24 cellular contexts compared by ENCODE assay signal in genomic region chr9:105295151-105295550, GRCh38. TPM values are rescaled to one million over a fixed set of nuclear protein-coding genes. Genes with fewer than 3 reads are reported as not detected.
DNase-seq lines count a peak whose midpoint lies in the region; ATAC-seq and TF ChIP-seq lines count a peak whose summit lies in the region.
"Had no signal": no experiment of that assay in that cellular context is flagged by ENCODE, and none has a peak within 500 bp of the region (broad histone marks: within the 10 kb centered on the region; RNA-seq: fewer than 3 reads in every experiment).

No MANE protein-coding gene starts in this region.

- CTCF ChIA-PET in naive thymus-derived CD4-positive, alpha-beta T cell (lab: Charles Lee), result no interaction called here

- no peaks in the 10 kb centered on the region for H3K9me3 Mint-ChIP-seq in naive thymus-derived CD4-positive, alpha-beta T cell
- H3K9me3 Mint-ChIP-seq: CD8-positive, alpha-beta memory T cell had no signal

- H3K4me3 ChIP-seq in HUES6 (ENCODE audit: low read depth, low read length) (no peak overlapping the region), WERI-Rb-1 (ENCODE audit: low read depth, low read length) (no peak overlapping the region), iPS-18a (ENCODE audit: low read length) (peak overlapping the region; percentile 3)
- H3K4me3 ChIP-seq in naive thymus-derived CD4-positive, alpha-beta T cell (ENCODE audit: low read length), result no peak overlapping the region
- H3K4me3 ChIP-seq: GM12878, heart left ventricle, psoas muscle, transverse colon had no signal

- intact Hi-C loops in naive thymus-derived CD4-positive, alpha-beta T cell (cut with micrococcal nuclease), result no loop called here

- POLR2A ChIA-PET in naive thymus-derived CD4-positive, alpha-beta T cell (lab: Charles Lee), result no interaction called here

- H3K4me1 Mint-ChIP-seq in naive thymus-derived CD4-positive, alpha-beta T cell, result peaks cover 15 to 27% (median 22%) of the 10 kb centered on the region in 7 donors

- H3K27me3 Mint-ChIP-seq in naive thymus-derived CD4-positive, alpha-beta T cell, result peaks cover 0 to 3% (median 0%) of the 10 kb centered on the region in 5 donors

- TF ChIP-seq CTCF in WERI-Rb-1 (IDR thresholded peaks at IDR 0.05; ENCODE audit: low read depth, low read length), result no peak

- peaks cover 0 to 18% (median 13%) of the 10 kb centered on the region in 5 donors for H3K36me3 Mint-ChIP-seq in naive thymus-derived CD4-positive, alpha-beta T cell

- no peaks in the 10 kb centered on the region for H3K9me3 ChIP-seq in HUES6 (ENCODE audit: control insufficient read depth, insufficient read depth, low read depth, low read length)
- no peaks in the 10 kb centered on the region for H3K9me3 ChIP-seq in WERI-Rb-1 (ENCODE audit: severe bottlenecking)
- H3K9me3 ChIP-seq in iPS-18a (ENCODE audit: control insufficient read depth, low read depth, low read length), result no peaks in the 10 kb centered on the region
- H3K9me3 ChIP-seq in naive thymus-derived CD4-positive, alpha-beta T cell (ENCODE audit: control insufficient read depth in 2 of 3, low read length in 3 of 3), result no peaks in the 10 kb centered on the region
- H3K9me3 ChIP-seq: psoas muscle, transverse colon had no signal

- H3K4me3 Mint-ChIP-seq in naive thymus-derived CD4-positive, alpha-beta T cell, result no peak overlapping the region
- H3K4me3 Mint-ChIP-seq: activated CD8-positive, alpha-beta T cell treated with anti-CD3 and anti-CD28 coated beads, Interleukin-2, amount 10 ng/mL, durations not matched to agents 7 days and 5 days; CD8-positive, alpha-beta memory T cell had no signal

- no peak overlapping the region for H3K27ac Mint-ChIP-seq in naive thymus-derived CD4-positive, alpha-beta T cell
- H3K27ac Mint-ChIP-seq: activated CD8-positive, alpha-beta T cell treated with anti-CD3 and anti-CD28 coated beads, Interleukin-2, amount 10 ng/mL, durations not matched to agents 7 days and 5 days had no signal

- H3K27ac ChIP-seq in HUES6 (ENCODE audit: low read depth, low read length) (peak overlapping the region; percentile 61; the same call in 1 of the 2 replicates), WERI-Rb-1 (peak overlapping the region; percentile 81), iPS-18a (ENCODE audit: low read length) (peak overlapping the region; percentile 71), substantia nigra (ENCODE audit: low read depth, low read length, poor library complexity, severe bottlenecking) (peak overlapping the region; percentile 96)
- H3K27ac ChIP-seq in naive thymus-derived CD4-positive, alpha-beta T cell (ENCODE audit: low read depth, low read length), result no peak overlapping the region
- H3K27ac ChIP-seq: psoas muscle, RWPE1, transverse colon had no signal

- H3K27me3 ChIP-seq in HUES6 (ENCODE audit: control insufficient read depth, insufficient read depth, low read length), result no peaks in the 10 kb centered on the region
- no peaks in the 10 kb centered on the region for H3K27me3 ChIP-seq in WERI-Rb-1 (ENCODE audit: insufficient read depth, low read depth, severe bottlenecking)
- no peaks in the 10 kb centered on the region for H3K27me3 ChIP-seq in iPS-18a (ENCODE audit: control insufficient read depth, insufficient read depth, low read length)
- H3K27me3 ChIP-seq in naive thymus-derived CD4-positive, alpha-beta T cell (ENCODE audit: control insufficient read depth in 2 of 2, insufficient read depth in 2 of 2, low read length in 2 of 2), result no peaks in the 10 kb centered on the region
- H3K27me3 ChIP-seq: heart left ventricle, transverse colon had no signal

- H3K36me3 ChIP-seq in HUES6 (ENCODE audit: control insufficient read depth, insufficient read depth, low read length), result peaks cover 6% of the 10 kb centered on the region; the same call in 1 of the 2 replicates
- peaks cover 25% of the 10 kb centered on the region for H3K36me3 ChIP-seq in WERI-Rb-1
- H3K36me3 ChIP-seq in iPS-18a (ENCODE audit: control insufficient read depth, low read depth, low read length), result peaks cover 12% of the 10 kb centered on the region
- peaks cover 0 to 7% (median 0%) of the 10 kb centered on the region in 3 experiments for H3K36me3 ChIP-seq in naive thymus-derived CD4-positive, alpha-beta T cell (ENCODE audit: control insufficient read depth in 2 of 3, insufficient read depth in 3 of 3, low read length in 3 of 3)

- H3K4me1 ChIP-seq in HUES6 (ENCODE audit: control insufficient read depth, insufficient read depth, low read length), result peaks cover 89% of the 10 kb centered on the region
- peaks cover 77% of the 10 kb centered on the region for H3K4me1 ChIP-seq in iPS-18a (ENCODE audit: control insufficient read depth, low read depth, low read length)
- peaks cover 0 to 4% of the 10 kb centered on the region in 2 donors for H3K4me1 ChIP-seq in naive thymus-derived CD4-positive, alpha-beta T cell (ENCODE audit: control insufficient read depth in 2 of 2, insufficient read depth in 2 of 2, low read length in 2 of 2)
- H3K4me1 ChIP-seq: psoas muscle had no signal

- ATAC-seq in GM21526 (IDR thresholded peaks at IDR 0.05; ENCODE audit: low FRiP score, unreplicated experiment), result no peak
- no peak for ATAC-seq in naive thymus-derived CD4-positive, alpha-beta T cell
- ATAC-seq: activated CD8-positive, alpha-beta T cell treated with anti-CD3 and anti-CD28 coated beads, Interleukin-2, amount 10 ng/mL, durations not matched to agents 7 days and 5 days; GM12878; heart left ventricle; left ventricle myocardium superior; psoas muscle; stimulated activated naive CD8-positive, alpha-beta T cell treated with anti-CD3 and anti-CD28 coated beads, Interleukin-15, Interleukin-2, amounts not matched to agents 100 U/mL and 50 U/mL, for 24 hours had no signal

- no peak overlapping the region for H3K9ac ChIP-seq in HUES6 (ENCODE audit: low read length)
- peak overlapping the region; percentile 63 for H3K9ac ChIP-seq in iPS-18a (ENCODE audit: low read length)

- DNase-seq in WERI-Rb-1 (no peak), substantia nigra (lab: John Stamatoyannopoulos, UW) (no peak), DMS 273 treated with DMSO at 0.1 percent for 48 hours (lab: John Stamatoyannopoulos, UW) (no peak), AML-193 (lab: John Stamatoyannopoulos, UW) (no peak)
- DNase-seq in naive thymus-derived CD4-positive, alpha-beta T cell, result no peak
- DNase-seq: activated CD4-positive, CD25-positive, alpha-beta regulatory T cell treated with anti-CD3 and anti-CD28 coated beads, Interleukin-2, amount 50 U/mL, for 72 hours; activated CD8-positive, alpha-beta T cell treated with anti-CD3 and anti-CD28 coated beads, Interleukin-2, amount 10 ng/mL, durations not matched to agents 7 days and 5 days; activated gamma-delta T cell treated with Interleukin-2 at 50 U/mL for 16 hours; CD8-positive, alpha-beta memory T cell; DMS79 treated with DMSO at 0.1 percent for 48 hours; heart left ventricle; left ventricle myocardium superior; MM.1S; NCI-H1436 treated with DMSO at 0.1 percent for 48 hours; NCI-H524 treated with DMSO at 0.1 percent for 48 hours; psoas muscle; stimulated activated CD4-positive, alpha-beta T cell treated with anti-CD3 and anti-CD28 coated beads, Interleukin-4, amount 100 ng/mL, for 4 hours; stimulated activated naive CD8-positive, alpha-beta T cell treated with anti-CD3 and anti-CD28 coated beads, Interleukin-15, Interleukin-2, amounts not matched to agents 100 U/mL and 50 U/mL, for 24 hours; transverse colon had no signal

RNA-seq across cellular contexts. Expression of gene SLC44A1, which starts 50.7 kb away (rescaled TPM):
- total RNA-seq in naive thymus-derived CD4-positive, alpha-beta T cell, result 10 to 100 TPM in 3 of 5 experiments, 1 to 10 TPM in 2; 7.7 to 13.8 (median 11.1) TPM
- 10 to 100 TPM; 19.3 to 21.8 TPM for polyA plus RNA-seq in naive thymus-derived CD4-positive, alpha-beta T cell
